In genomic region chr1:32305310-32305709, GRCh38 we compare ENCODE assay signal across 22 cellular contexts. TPM values are rescaled to one million over a fixed set of nuclear protein-coding genes. Genes with fewer than 3 reads are reported as not detected.
DNase-seq lines count a peak whose midpoint lies in the region; ATAC-seq and TF ChIP-seq lines count a peak whose summit lies in the region.
"Had no signal": no experiment of that assay in that cellular context is flagged by ENCODE, and none has a peak within 500 bp of the region (broad histone marks: within the 10 kb centered on the region; RNA-seq: fewer than 3 reads in every experiment).

No MANE protein-coding gene starts in this region.

- H3K4me3 Mint-ChIP-seq in activated T-cell treated with anti-CD3 and anti-CD28 coated beads, Interleukin-2, amount 50 U/mL, for 72 hours: no peak overlapping the region
- no peak overlapping the region for H3K4me3 Mint-ChIP-seq in central memory CD8-positive, alpha-beta T cell
- H3K4me3 Mint-ChIP-seq: CD4-positive, CD25-positive, alpha-beta regulatory T cell; CD8-positive, alpha-beta memory T cell; GM23338; HFFc6 had no signal

- H3K4me1 ChIP-seq in OCI-LY7 (ENCODE audit: insufficient read depth, low read length, poor library complexity, severe bottlenecking): peaks cover 36% of the 10 kb centered on the region
- H3K4me1 ChIP-seq in heart right ventricle: peaks cover 0 to 10% (median 0%) of the 10 kb centered on the region in 9 donors
- H3K4me1 ChIP-seq: BE2C had no signal

- no peaks in the 10 kb centered on the region for H3K27me3 ChIP-seq in heart right ventricle
- H3K27me3 ChIP-seq: BE2C had no signal

- CTCF ChIA-PET in OCI-LY7 (lab: Charles Lee; ENCODE audit: unreplicated experiment): no interaction called here

- no peak overlapping the region for H3K4me2 ChIP-seq in OCI-LY7 (ENCODE audit: low read length)
- H3K4me2 ChIP-seq: GM23338 had no signal

- H2AFZ ChIP-seq in OCI-LY7 (ENCODE audit: low read length): no peak overlapping the region
- H2AFZ ChIP-seq: GM23338 had no signal

- ATAC-seq in activated T-cell treated with anti-CD3 and anti-CD28 coated beads, Interleukin-2, amount 50 U/mL, for 72 hours (replicated peaks in 1 of 2): no peak
- no peak for ATAC-seq in central memory CD8-positive, alpha-beta T cell (replicated peaks; ENCODE audit: extremely low read depth, poor library complexity, severe bottlenecking)
- ATAC-seq in GM18498 (IDR thresholded peaks at IDR 0.05; ENCODE audit: unreplicated experiment) (no peak), heart right ventricle (no peak)
- ATAC-seq: GM23338 had no signal

- H3K27ac ChIP-seq in OCI-LY7 (ENCODE audit: low read depth, low read length, poor library complexity, severe bottlenecking) (no peak overlapping the region), heart right ventricle (no peak overlapping the region)
- H3K27ac ChIP-seq: 22Rv1 had no signal

- H3K36me3 ChIP-seq in OCI-LY7 (ENCODE audit: insufficient read depth, low read length): peaks cover 95% of the 10 kb centered on the region
- H3K36me3 ChIP-seq in heart right ventricle: peaks cover 0 to 61% (median 34%) of the 10 kb centered on the region in 9 donors

- H3K9me2 ChIP-seq in OCI-LY7 (ENCODE audit: insufficient read depth, low read length): no peaks in the 10 kb centered on the region

- H3K36me3 Mint-ChIP-seq in activated T-cell treated with anti-CD3 and anti-CD28 coated beads, Interleukin-2, amount 50 U/mL, for 72 hours (ENCODE audit: insufficient read depth in 2 of 2): peaks cover 11 to 41% of the 10 kb centered on the region in 2 donors
- peaks cover 45% of the 10 kb centered on the region for H3K36me3 Mint-ChIP-seq in central memory CD8-positive, alpha-beta T cell (ENCODE audit: insufficient read depth)

- H3K9me3 Mint-ChIP-seq in activated T-cell treated with anti-CD3 and anti-CD28 coated beads, Interleukin-2, amount 50 U/mL, for 72 hours: no peaks in the 10 kb centered on the region
- H3K9me3 Mint-ChIP-seq in central memory CD8-positive, alpha-beta T cell: no peaks in the 10 kb centered on the region
- H3K9me3 Mint-ChIP-seq: CD4-positive, CD25-positive, alpha-beta regulatory T cell; CD8-positive, alpha-beta memory T cell; HFFc6; IgD-negative memory B cell had no signal

- BruUV-seq in OCI-LY7 (replicated peaks; lab: Mats Ljungman, UMichigan): TSS peak; percentile 10

- POLR2A ChIA-PET in OCI-LY7 (lab: Charles Lee): interaction anchor here (0.7 to 2.5 kb wide), 4 partner anchors 11 to 80 kb away, joined by 3 to 6 read pairs (median 4); no protein-coding TSS in a partner anchor

- DNase-seq in activated T-cell treated with anti-CD3 and anti-CD28 coated beads, Interleukin-2, amount 50 U/mL, for 72 hours: no peak
- DNase-seq in activated T-cell treated with anti-CD3 and anti-CD28 coated beads, Interleukin-2, amount 50 U/mL, for 48 hours: no peak
- DNase-seq in OCI-LY7 (ENCODE audit: low spot score) (no peak), DMS53 (lab: John Stamatoyannopoulos, UW) (no peak), heart right ventricle (no peak)
- DNase-seq in central memory CD8-positive, alpha-beta T cell (ENCODE audit: low spot score in 2 of 2): no peak
- DNase-seq: BE2C; C1 segment of cervical spinal cord; CD4-positive, CD25-positive, alpha-beta regulatory T cell; CD8-positive, alpha-beta memory T cell; COR-L47; DMS 273 treated with DMSO at 0.1 percent for 48 hours; GDM1; HCEC 1CT; HFFc6 had no signal

- 97 to 100% methylated on average over 2 of the region's 2 CpGs for WGBS in heart right ventricle, 2 donors

- peaks cover 56% of the 10 kb centered on the region for H3K4me1 Mint-ChIP-seq in activated T-cell treated with anti-CD3 and anti-CD28 coated beads, Interleukin-2, amount 50 U/mL, for 72 hours (ENCODE audit: low read depth)
- H3K4me1 Mint-ChIP-seq in central memory CD8-positive, alpha-beta T cell: peaks cover 58% of the 10 kb centered on the region
- H3K4me1 Mint-ChIP-seq: GM23338 had no signal

- H3K27ac Mint-ChIP-seq in activated T-cell treated with anti-CD3 and anti-CD28 coated beads, Interleukin-2, amount 50 U/mL, for 72 hours: peak overlapping the region; percentile 34
- peak overlapping the region; percentile 59 for H3K27ac Mint-ChIP-seq in central memory CD8-positive, alpha-beta T cell (ENCODE audit: low read depth)
- H3K27ac Mint-ChIP-seq: CD4-positive, CD25-positive, alpha-beta regulatory T cell; GM23338; HFFc6; IgD-negative memory B cell had no signal

- peaks cover 97% of the 10 kb centered on the region for H3K79me2 ChIP-seq in OCI-LY7 (ENCODE audit: insufficient read depth, low read depth, low read length)

- peaks cover 22% of the 10 kb centered on the region for H3K9me3 ChIP-seq in OCI-LY7 (ENCODE audit: low read length)
- H3K9me3 ChIP-seq in heart right ventricle: peaks cover 0 to 10% (median 0%) of the 10 kb centered on the region in 11 donors
- H3K9me3 ChIP-seq: BE2C had no signal

- intact Hi-C loops in OCI-LY7 (cut with micrococcal nuclease; ENCODE audit: unreplicated experiment): no loop called here
- intact Hi-C loops in heart right ventricle (cut with DNase I): no loop called here

- H3K4me3 ChIP-seq in OCI-LY7 (ENCODE audit: low read depth, low read length, poor library complexity, severe bottlenecking) (no peak overlapping the region), heart right ventricle (no peak overlapping the region)
- H3K4me3 ChIP-seq: GM23338 had no signal

- peaks cover 7% of the 10 kb centered on the region for H4K20me1 ChIP-seq in OCI-LY7 (ENCODE audit: insufficient read depth, low read length)

- no peaks in the 10 kb centered on the region for H3K27me3 Mint-ChIP-seq in activated T-cell treated with anti-CD3 and anti-CD28 coated beads, Interleukin-2, amount 50 U/mL, for 72 hours (ENCODE audit: low read depth)
- H3K27me3 Mint-ChIP-seq in central memory CD8-positive, alpha-beta T cell: no peaks in the 10 kb centered on the region
- H3K27me3 Mint-ChIP-seq: CD4-positive, CD25-positive, alpha-beta regulatory T cell; CD8-positive, alpha-beta memory T cell; IgD-negative memory B cell had no signal

- TF ChIP-seq CTCF in OCI-LY7 (conservative IDR thresholded peaks at IDR 0.05; ENCODE audit: low read length) (no peak), heart right ventricle (IDR thresholded peaks at IDR 0.05) (no peak)

RNA-seq across cellular contexts. Expression of gene HDAC1, which starts 13.4 kb away (rescaled TPM):
- total RNA-seq in activated T-cell treated with anti-CD3 and anti-CD28 coated beads, Interleukin-2, amount 50 U/mL, for 72 hours: 100 to 1,000 TPM; 149 to 157 TPM
- total RNA-seq in OCI-LY7 (2014; rRNA removed; shearing (Covaris generic)): 259 and 270 TPM in 2 replicates
- total RNA-seq in OCI-LY7 (2022) (254 and 263 TPM in 2 replicates), heart right ventricle (10 to 100 TPM; 27.5 to 43.5 (median 33.0) TPM)
- polyA plus RNA-seq in heart right ventricle: 10 to 100 TPM; 29.6 to 33.9 TPM

RNA-seq across cellular contexts. Expression of gene MARCKSL1, which starts 30.7 kb away (rescaled TPM):
- total RNA-seq in activated T-cell treated with anti-CD3 and anti-CD28 coated beads, Interleukin-2, amount 50 U/mL, for 72 hours: 10 to 100 TPM; 12.3 to 14.9 TPM
- 120 and 130 TPM in 2 replicates for total RNA-seq in OCI-LY7 (2014; rRNA removed; shearing (Covaris generic))
- total RNA-seq in OCI-LY7 (2022): 246 and 288 TPM in 2 replicates
- 10 to 100 TPM in 8 of 10 donors, 1 to 10 TPM in 2; 6.3 to 27.4 (median 13.2) TPM for total RNA-seq in heart right ventricle
- polyA plus RNA-seq in heart right ventricle: 10 to 100 TPM; 21.1 to 61.1 TPM

RNA-seq across cellular contexts. Expression of gene LCK, which starts 54.2 kb away (rescaled TPM):
- total RNA-seq in activated T-cell treated with anti-CD3 and anti-CD28 coated beads, Interleukin-2, amount 50 U/mL, for 72 hours: 100 to 1,000 TPM; 227 to 254 TPM
- total RNA-seq in OCI-LY7 (2014; rRNA removed; shearing (Covaris generic)): 217 and 218 TPM in 2 replicates
- 135 and 146 TPM in 2 replicates for total RNA-seq in OCI-LY7 (2022)
- total RNA-seq in heart right ventricle: 1 to 10 TPM in 4 of 10 donors, under 1 TPM in 6; 0.25 to 7.1 (median 0.86) TPM
- polyA plus RNA-seq in heart right ventricle: under 1 TPM; 0.29 to 0.39 TPM
- total RNA-seq: A673, HFFc6 had no signal
- polyA plus RNA-seq: AG04450 had no signal

RNA-seq across cellular contexts. Expression of gene FAM229A, which starts 57.0 kb away (rescaled TPM):
- total RNA-seq in activated T-cell treated with anti-CD3 and anti-CD28 coated beads, Interleukin-2, amount 50 U/mL, for 72 hours: 10 to 100 TPM in 1 of 2 donors, 1 to 10 TPM in 1; 9.2 to 14.0 TPM
- total RNA-seq in OCI-LY7 (2014; rRNA removed; shearing (Covaris generic)): 3.2 and 5.2 TPM in 2 replicates
- total RNA-seq in OCI-LY7 (2022): 13.5 and 16.5 TPM in 2 replicates
- total RNA-seq in heart right ventricle: 1 to 10 TPM in 9 of 10 donors, under 1 TPM in 1; 0.93 to 5.2 (median 2.2) TPM
- 10 to 100 TPM in 1 of 2 donors, 1 to 10 TPM in 1; 2.8 to 13.4 TPM for polyA plus RNA-seq in heart right ventricle

RNA-seq across cellular contexts. Expression of gene TSSK3, which starts 57.0 kb away (rescaled TPM):
- 1 to 10 TPM; 1.2 to 1.9 TPM for total RNA-seq in activated T-cell treated with anti-CD3 and anti-CD28 coated beads, Interleukin-2, amount 50 U/mL, for 72 hours
- 1.1 and 2.0 TPM in 2 replicates for total RNA-seq in OCI-LY7 (2014; rRNA removed; shearing (Covaris generic))
- total RNA-seq in OCI-LY7 (2022) (7.8 and 10.1 TPM in 2 replicates), heart right ventricle (1 to 10 TPM in 7 of 10 donors, under 1 TPM in 3; 0.47 to 5.8 (median 1.7) TPM)
- 1 to 10 TPM in 1 of 2 donors, under 1 TPM in 1; 0.10 to 4.4 TPM for polyA plus RNA-seq in heart right ventricle
- total RNA-seq: Daoy, GM23338 had no signal
- polyA plus RNA-seq: GM23338, IgD-negative memory B cell had no signal

Comparison
In these comparisons a context has a peak if more than half of its experiments do, and no peak if none do; other contexts are left out.
1. RNA of gene MARCKSL1, which starts 30.7 kb away (total RNA-seq): 120 to 288 TPM in OCI-LY7; 12.3 to 14.9 TPM in activated T-cell treated with anti-CD3 and anti-CD28 coated beads, Interleukin-2, amount 50 U/mL, for 72 hours and 6.3 to 27.4 TPM in heart right ventricle; every median in the first group is over 4 times any median in the second.
2. RNA of gene LCK, which starts 54.2 kb away (total RNA-seq): 227 to 254 TPM in activated T-cell treated with anti-CD3 and anti-CD28 coated beads, Interleukin-2, amount 50 U/mL, for 72 hours and 135 to 218 TPM in OCI-LY7; 0.25 to 7.1 TPM in heart right ventricle; every median in the first group is over 10 times any median in the second.